ENCODE assay signal across 1 cellular context in the genomic region with DNA sequence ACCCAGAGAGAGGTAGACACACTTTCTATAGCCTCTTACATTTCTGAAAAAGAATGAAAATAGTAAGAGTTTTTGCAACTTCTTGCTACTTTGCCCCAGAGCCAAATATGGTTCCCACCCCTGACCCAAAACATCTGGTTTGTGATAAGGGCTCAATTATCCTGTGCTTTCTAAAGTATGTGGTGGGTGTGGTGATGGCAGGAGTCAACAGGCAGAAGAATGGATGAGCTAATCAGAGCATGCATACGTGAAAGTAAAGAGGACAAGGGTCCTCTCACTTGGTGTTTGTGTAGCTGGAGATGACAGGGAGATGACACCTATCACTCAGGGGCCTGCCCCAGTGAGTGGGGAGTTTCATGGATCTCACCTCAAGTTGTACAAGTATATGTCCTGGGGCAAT.
A peak's percentile ranks its signal among the peaks of the same experiment; 100 is the strongest.
TF ChIP-seq lines count a peak whose summit lies in the region.

No MANE protein-coding gene starts in this region.

TF ChIP-seq in K562, 482 proteins besides CTCF, POLR2A, EP300 and RAD21 (continues in another document):
- TF ChIP-seq DPF2 (IDR thresholded peaks at IDR 0.05) (peak; percentile 92), MYBL2 (IDR thresholded peaks at IDR 0.05; ENCODE audit: low read depth) (no peak), MYBL2 (CRISPR knock-in tag; IDR thresholded peaks at IDR 0.05; ENCODE audit: borderline replicate concordance) (no peak), BCOR (IDR thresholded peaks at IDR 0.05) (no peak; the same call in 1 of the 2 replicates), SOX6 (IDR thresholded peaks at IDR 0.05) (peak; percentile 91), CSDE1 (IDR thresholded peaks at IDR 0.05) (no peak), CBFA2T3 (IDR thresholded peaks at IDR 0.05) (peak; percentile 96), LCOR (CRISPR knock-in tag; IDR thresholded peaks at IDR 0.05) (peak; percentile 77), CTBP1 (IDR thresholded peaks at IDR 0.05; ENCODE audit: borderline replicate concordance) (peak; percentile 91), PML (IDR thresholded peaks at IDR 0.05; ENCODE audit: low read length) (peak; percentile 76), ZNF354B (CRISPR knock-in tag; IDR thresholded peaks at IDR 0.05) (no peak), SMARCC2 (IDR thresholded peaks at IDR 0.05; ENCODE audit: low read depth) (0 out of 2 replicates have a peak, but pooled peaks have one; percentile 30), ZNF77 (CRISPR knock-in tag; IDR thresholded peaks at IDR 0.05) (no peak), SPI1 (IDR thresholded peaks at IDR 0.05; ENCODE audit: borderline replicate concordance, low read depth, low read length) (no peak), TAF9B (IDR thresholded peaks at IDR 0.05; ENCODE audit: partially characterized antibody) (peak; percentile 52), KAT7 (CRISPR knock-in tag; IDR thresholded peaks at IDR 0.05; ENCODE audit: borderline replicate concordance) (no peak), SMAD1 (IDR thresholded peaks at IDR 0.05; ENCODE audit: low read depth, low read length, partially characterized antibody) (no peak), ZNF561 (CRISPR knock-in tag; conservative IDR thresholded peaks at IDR 0.05) (no peak), TARDBP (IDR thresholded peaks at IDR 0.05) (no peak), KLF13 (tag; IDR thresholded peaks at IDR 0.05; ENCODE audit: borderline replicate concordance, low read depth) (no peak), PHB2 (IDR thresholded peaks at IDR 0.05; ENCODE audit: low read depth) (peak; percentile 34; the same call in 1 of the 2 replicates), MXI1 (IDR thresholded peaks at IDR 0.05; ENCODE audit: low read depth, low read length) (no peak), HDAC2 (IDR thresholded peaks at IDR 0.05) (peak; percentile 89), NFIC (IDR thresholded peaks at IDR 0.05) (peak; percentile 82)
- TF ChIP-seq, protein P1, sequence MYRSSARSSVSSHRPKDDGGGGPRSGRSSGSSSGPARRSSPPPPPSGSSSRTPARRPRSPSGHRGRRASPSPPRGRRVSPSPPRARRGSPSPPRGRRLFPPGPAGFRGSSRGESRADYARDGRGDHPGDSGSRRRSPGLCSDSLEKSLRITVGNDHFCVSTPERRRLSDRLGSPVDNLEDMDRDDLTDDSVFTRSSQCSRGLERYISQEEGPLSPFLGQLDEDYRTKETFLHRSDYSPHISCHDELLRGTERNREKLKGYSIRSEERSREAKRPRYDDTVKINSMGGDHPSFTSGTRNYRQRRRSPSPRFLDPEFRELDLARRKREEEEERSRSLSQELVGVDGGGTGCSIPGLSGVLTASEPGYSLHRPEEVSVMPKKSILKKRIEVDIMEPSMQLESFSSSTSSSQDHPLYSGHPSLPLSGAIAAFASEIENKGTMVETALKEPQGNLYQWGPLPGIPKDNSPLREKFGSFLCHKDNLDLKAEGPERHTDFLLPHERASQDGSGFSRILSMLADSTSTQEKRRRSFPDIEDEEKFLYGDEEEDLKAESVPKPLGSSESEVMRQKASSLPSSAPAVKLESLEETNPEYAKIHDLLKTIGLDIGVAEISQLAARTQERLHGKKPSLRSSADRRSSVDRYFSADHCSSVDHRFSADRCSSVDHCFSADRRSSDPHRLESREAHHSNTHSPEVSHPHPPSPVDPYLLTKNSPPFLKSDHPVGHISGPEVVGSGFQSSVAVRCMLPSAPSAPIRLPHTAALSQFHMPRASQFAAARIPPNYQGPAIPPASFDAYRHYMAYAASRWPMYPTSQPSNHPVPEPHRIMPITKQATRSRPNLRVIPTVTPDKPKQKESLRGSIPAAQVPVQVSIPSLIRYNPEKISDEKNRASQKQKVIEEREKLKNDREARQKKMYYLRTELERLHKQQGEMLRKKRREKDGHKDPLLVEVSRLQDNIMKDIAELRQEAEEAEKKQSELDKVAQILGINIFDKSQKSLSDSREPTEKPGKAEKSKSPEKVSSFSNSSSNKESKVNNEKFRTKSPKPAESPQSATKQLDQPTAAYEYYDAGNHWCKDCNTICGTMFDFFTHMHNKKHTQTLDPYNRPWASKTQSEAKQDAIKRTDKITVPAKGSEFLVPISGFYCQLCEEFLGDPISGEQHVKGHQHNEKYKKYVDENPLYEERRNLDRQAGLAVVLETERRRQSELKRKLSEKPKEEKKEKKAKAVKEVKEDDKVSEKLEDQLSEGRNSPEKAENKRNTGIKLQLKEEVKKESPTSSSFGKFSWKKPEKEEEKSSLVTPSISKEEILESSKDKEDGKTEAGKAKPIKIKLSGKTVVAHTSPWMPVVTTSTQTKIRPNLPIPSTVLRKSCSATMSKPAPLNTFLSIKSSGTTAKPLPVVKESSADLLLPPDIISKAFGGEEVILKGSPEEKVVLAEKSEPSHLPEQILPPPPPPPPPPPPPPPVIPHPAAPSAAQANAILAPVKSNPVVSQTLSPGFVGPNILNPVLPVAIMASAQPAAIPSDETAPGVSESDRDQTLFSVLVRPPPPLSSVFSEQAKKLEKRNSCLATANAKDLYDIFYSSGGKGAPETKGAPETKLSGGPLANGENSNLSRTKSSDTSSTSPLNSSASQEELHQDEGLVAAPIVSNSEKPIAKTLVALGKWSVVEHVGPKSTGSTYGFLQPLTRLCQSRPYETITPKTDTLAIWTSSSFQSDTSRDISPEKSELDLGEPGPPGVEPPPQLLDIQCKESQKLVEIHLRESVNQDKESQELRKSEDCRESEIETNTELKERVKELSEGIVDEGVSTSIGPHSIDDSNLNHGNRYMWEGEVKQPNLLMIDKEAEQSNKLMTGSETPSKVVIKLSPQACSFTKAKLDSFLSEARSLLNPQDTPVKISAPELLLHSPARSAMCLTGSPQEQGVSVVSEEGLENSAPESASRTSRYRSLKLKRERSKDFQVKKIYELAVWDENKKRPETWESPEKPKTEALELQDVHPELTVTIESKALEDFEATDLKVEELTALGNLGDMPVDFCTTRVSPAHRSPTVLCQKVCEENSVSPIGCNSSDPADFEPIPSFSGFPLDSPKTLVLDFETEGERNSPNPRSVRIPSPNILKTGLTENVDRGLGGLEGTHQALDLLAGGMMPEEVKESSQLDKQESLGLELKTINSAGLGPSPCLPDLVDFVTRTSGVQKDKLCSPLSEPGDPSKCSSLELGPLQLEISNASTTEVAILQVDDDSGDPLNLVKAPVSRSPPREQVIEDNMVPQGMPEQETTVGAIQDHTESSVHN (IDR thresholded peaks at IDR 0.05; ENCODE audit: borderline replicate concordance in 1 of 2, low read depth in 1 of 2): peak in 1 of 2 experiments; percentile 69; a peak in 1 of 4 replicates
- TF ChIP-seq, protein P2, sequence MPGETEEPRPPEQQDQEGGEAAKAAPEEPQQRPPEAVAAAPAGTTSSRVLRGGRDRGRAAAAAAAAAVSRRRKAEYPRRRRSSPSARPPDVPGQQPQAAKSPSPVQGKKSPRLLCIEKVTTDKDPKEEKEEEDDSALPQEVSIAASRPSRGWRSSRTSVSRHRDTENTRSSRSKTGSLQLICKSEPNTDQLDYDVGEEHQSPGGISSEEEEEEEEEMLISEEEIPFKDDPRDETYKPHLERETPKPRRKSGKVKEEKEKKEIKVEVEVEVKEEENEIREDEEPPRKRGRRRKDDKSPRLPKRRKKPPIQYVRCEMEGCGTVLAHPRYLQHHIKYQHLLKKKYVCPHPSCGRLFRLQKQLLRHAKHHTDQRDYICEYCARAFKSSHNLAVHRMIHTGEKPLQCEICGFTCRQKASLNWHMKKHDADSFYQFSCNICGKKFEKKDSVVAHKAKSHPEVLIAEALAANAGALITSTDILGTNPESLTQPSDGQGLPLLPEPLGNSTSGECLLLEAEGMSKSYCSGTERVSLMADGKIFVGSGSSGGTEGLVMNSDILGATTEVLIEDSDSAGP (CRISPR knock-in tag; IDR thresholded peaks at IDR 0.05): no peak
- TF ChIP-seq, protein P3, sequence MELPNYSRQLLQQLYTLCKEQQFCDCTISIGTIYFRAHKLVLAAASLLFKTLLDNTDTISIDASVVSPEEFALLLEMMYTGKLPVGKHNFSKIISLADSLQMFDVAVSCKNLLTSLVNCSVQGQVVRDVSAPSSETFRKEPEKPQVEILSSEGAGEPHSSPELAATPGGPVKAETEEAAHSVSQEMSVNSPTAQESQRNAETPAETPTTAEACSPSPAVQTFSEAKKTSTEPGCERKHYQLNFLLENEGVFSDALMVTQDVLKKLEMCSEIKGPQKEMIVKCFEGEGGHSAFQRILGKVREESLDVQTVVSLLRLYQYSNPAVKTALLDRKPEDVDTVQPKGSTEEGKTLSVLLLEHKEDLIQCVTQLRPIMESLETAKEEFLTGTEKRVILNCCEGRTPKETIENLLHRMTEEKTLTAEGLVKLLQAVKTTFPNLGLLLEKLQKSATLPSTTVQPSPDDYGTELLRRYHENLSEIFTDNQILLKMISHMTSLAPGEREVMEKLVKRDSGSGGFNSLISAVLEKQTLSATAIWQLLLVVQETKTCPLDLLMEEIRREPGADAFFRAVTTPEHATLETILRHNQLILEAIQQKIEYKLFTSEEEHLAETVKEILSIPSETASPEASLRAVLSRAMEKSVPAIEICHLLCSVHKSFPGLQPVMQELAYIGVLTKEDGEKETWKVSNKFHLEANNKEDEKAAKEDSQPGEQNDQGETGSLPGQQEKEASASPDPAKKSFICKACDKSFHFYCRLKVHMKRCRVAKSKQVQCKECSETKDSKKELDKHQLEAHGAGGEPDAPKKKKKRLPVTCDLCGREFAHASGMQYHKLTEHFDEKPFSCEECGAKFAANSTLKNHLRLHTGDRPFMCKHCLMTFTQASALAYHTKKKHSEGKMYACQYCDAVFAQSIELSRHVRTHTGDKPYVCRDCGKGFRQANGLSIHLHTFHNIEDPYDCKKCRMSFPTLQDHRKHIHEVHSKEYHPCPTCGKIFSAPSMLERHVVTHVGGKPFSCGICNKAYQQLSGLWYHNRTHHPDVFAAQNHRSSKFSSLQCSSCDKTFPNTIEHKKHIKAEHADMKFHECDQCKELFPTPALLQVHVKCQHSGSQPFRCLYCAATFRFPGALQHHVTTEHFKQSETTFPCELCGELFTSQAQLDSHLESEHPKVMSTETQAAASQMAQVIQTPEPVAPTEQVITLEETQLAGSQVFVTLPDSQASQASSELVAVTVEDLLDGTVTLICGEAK (IDR thresholded peaks at IDR 0.05): no peak
- TF ChIP-seq, protein P3 (CRISPR knock-in tag; IDR thresholded peaks at IDR 0.05): no peak
- TF ChIP-seq, protein P4, sequence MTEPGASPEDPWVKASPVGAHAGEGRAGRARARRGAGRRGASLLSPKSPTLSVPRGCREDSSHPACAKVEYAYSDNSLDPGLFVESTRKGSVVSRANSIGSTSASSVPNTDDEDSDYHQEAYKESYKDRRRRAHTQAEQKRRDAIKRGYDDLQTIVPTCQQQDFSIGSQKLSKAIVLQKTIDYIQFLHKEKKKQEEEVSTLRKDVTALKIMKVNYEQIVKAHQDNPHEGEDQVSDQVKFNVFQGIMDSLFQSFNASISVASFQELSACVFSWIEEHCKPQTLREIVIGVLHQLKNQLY (CRISPR knock-in tag; conservative IDR thresholded peaks at IDR 0.05): no peak
- TF ChIP-seq, protein P5, sequence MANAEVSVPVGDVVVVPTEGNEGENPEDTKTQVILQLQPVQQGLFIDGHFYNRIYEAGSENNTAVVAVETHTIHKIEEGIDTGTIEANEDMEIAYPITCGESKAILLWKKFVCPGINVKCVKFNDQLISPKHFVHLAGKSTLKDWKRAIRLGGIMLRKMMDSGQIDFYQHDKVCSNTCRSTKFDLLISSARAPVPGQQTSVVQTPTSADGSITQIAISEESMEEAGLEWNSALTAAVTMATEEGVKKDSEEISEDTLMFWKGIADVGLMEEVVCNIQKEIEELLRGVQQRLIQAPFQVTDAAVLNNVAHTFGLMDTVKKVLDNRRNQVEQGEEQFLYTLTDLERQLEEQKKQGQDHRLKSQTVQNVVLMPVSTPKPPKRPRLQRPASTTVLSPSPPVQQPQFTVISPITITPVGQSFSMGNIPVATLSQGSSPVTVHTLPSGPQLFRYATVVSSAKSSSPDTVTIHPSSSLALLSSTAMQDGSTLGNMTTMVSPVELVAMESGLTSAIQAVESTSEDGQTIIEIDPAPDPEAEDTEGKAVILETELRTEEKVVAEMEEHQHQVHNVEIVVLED (CRISPR knock-in tag; IDR thresholded peaks at IDR 0.05): no peak
- TF ChIP-seq, protein P6, sequence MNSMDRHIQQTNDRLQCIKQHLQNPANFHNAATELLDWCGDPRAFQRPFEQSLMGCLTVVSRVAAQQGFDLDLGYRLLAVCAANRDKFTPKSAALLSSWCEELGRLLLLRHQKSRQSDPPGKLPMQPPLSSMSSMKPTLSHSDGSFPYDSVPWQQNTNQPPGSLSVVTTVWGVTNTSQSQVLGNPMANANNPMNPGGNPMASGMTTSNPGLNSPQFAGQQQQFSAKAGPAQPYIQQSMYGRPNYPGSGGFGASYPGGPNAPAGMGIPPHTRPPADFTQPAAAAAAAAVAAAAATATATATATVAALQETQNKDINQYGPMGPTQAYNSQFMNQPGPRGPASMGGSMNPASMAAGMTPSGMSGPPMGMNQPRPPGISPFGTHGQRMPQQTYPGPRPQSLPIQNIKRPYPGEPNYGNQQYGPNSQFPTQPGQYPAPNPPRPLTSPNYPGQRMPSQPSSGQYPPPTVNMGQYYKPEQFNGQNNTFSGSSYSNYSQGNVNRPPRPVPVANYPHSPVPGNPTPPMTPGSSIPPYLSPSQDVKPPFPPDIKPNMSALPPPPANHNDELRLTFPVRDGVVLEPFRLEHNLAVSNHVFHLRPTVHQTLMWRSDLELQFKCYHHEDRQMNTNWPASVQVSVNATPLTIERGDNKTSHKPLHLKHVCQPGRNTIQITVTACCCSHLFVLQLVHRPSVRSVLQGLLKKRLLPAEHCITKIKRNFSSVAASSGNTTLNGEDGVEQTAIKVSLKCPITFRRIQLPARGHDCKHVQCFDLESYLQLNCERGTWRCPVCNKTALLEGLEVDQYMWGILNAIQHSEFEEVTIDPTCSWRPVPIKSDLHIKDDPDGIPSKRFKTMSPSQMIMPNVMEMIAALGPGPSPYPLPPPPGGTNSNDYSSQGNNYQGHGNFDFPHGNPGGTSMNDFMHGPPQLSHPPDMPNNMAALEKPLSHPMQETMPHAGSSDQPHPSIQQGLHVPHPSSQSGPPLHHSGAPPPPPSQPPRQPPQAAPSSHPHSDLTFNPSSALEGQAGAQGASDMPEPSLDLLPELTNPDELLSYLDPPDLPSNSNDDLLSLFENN (IDR thresholded peaks at IDR 0.05; ENCODE audit: low read depth in 2 of 2, low read length in 2 of 2): 0 out of 4 replicates have a peak, but pooled peaks of 1 of the 2 experiments have one; percentile 46
